In the genomic region with DNA sequence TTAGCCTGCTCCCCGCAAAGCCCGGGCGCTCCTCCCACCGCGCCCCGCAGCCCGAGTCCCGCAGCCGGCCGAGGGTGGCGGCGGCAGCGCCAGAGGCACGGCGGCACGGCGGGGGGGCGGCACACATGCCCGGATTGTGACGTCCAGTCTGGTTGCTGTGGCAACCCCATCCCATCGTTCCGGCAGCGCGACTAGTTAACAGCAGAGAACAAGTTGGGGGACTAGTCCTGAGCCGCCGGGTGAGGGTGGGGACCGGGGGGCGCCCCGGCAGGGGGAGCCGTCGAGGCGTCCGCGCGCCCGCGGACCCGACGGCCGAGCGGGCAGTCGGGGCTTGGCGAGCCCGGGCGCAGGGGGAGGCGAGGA, we compare ENCODE assay signal across 8 cellular contexts. TPM values are rescaled to one million over a fixed set of nuclear protein-coding genes. Genes with fewer than 3 reads are reported as not detected.
DNase-seq lines count a peak whose midpoint lies in the region; ATAC-seq lines count a peak whose summit lies in the region.

A gene (minus strand): TSS at position 107 of the 363 bp plus-strand sequence. CDS start 298 bp downstream, outside the sequence.

- no peak within 1 kb of the TSS for H3K27ac ChIP-seq in ectodermal cell (ENCODE audit: insufficient read depth, low read depth, low read length, poor library complexity, severe bottlenecking)
- H3K27ac ChIP-seq in rectal smooth muscle tissue (ENCODE audit: low read depth, low read length): no peak within 1 kb of the TSS

- ATAC-seq in GM18517 (IDR thresholded peaks at IDR 0.05; ENCODE audit: unreplicated experiment): no peak

- H3K9me3 ChIP-seq in ectodermal cell (ENCODE audit: control insufficient read depth, low read length): no peaks in the 10 kb centered on the region

- H3K36me3 ChIP-seq in ectodermal cell (ENCODE audit: control insufficient read depth, insufficient read depth, low read length): no peaks in the 10 kb centered on the region
- no peaks in the 10 kb centered on the region for H3K36me3 ChIP-seq in rectal smooth muscle tissue (ENCODE audit: control insufficient read depth, insufficient read depth, low read length)

- H3K4me3 ChIP-seq in ectodermal cell (ENCODE audit: insufficient read depth, low read depth, low read length) (peak within 1 kb of the TSS; percentile 16), rectal smooth muscle tissue (ENCODE audit: low read length) (peak within 1 kb of the TSS; percentile 15)

- no peak within 1 kb of the TSS for H3K9ac ChIP-seq in rectal smooth muscle tissue (ENCODE audit: low read length)

- WGBS in ectodermal cell, 2 experiments: 1 to 2% methylated on average over 46 of the region's 46 CpGs

- H3K27me3 ChIP-seq in ectodermal cell (ENCODE audit: control insufficient read depth, insufficient read depth, low read length, poor library complexity, severe bottlenecking): peaks cover 79% of the 10 kb centered on the region
- H3K27me3 ChIP-seq in rectal smooth muscle tissue (ENCODE audit: control insufficient read depth, insufficient read depth, low read length): peaks cover 36% of the 10 kb centered on the region

- DNase-seq in DMS 273 (lab: John Stamatoyannopoulos, UW; ENCODE audit: unreplicated experiment) (peak; percentile 83), DMS 273 treated with DMSO at 0.1 percent for 48 hours (lab: John Stamatoyannopoulos, UW) (no peak), NCI-H1092 (lab: John Stamatoyannopoulos, UW) (peak; percentile 68), retina (no peak), SK-N-DZ (ENCODE audit: low spot score) (no peak)

- no peaks in the 10 kb centered on the region for H3K4me1 ChIP-seq in ectodermal cell (ENCODE audit: control insufficient read depth, insufficient read depth, low read length)
- peaks cover 3% of the 10 kb centered on the region for H3K4me1 ChIP-seq in rectal smooth muscle tissue (ENCODE audit: control insufficient read depth, insufficient read depth, low read length)

RNA-seq across cellular contexts. Expression of the gene that starts here (rescaled TPM):
- polyA plus RNA-seq in ectodermal cell (2013, experiment 1 of 4): 0.87 TPM
- polyA plus RNA-seq in ectodermal cell (2013, experiment 2 of 4): 0.59 TPM
- 0.43 TPM for polyA plus RNA-seq in ectodermal cell (2013, experiment 3 of 4)
- polyA plus RNA-seq in ectodermal cell (2013, experiment 4 of 4): 0.45 TPM
- polyA plus RNA-seq in SK-N-DZ (2014; cell fraction: cytosol; rRNA removed): 0.24 and 0.29 TPM in 2 replicates
- polyA plus RNA-seq in SK-N-DZ (2014; cell fraction: nucleus; rRNA removed): 0.22 and 0.38 TPM in 2 replicates

Comparison
In these comparisons a context has a peak if more than half of its experiments do, and no peak if none do; other contexts are left out.
1. DNase-seq: peak in DMS 273 (single experiment) and NCI-H1092 (single experiment); none in DMS 273 treated with DMSO at 0.1 percent for 48 hours (single experiment), retina (single experiment) and SK-N-DZ (single experiment).